10 cellular contexts compared by ENCODE assay signal in genomic region chr4:76252271-76252653, GRCh38. TPM values are rescaled to one million over a fixed set of nuclear protein-coding genes. Genes with fewer than 3 reads are reported as not detected.
DNase-seq lines count a peak whose midpoint lies in the region; ATAC-seq and TF ChIP-seq lines count a peak whose summit lies in the region.
"Had no signal": no experiment of that assay in that cellular context is flagged by ENCODE, and none has a peak within 500 bp of the region (broad histone marks: within the 10 kb centered on the region; RNA-seq: fewer than 3 reads in every experiment).

No MANE protein-coding gene starts in this region.

- no peaks in the 10 kb centered on the region for H3K27me3 ChIP-seq in sigmoid colon
- H3K27me3 ChIP-seq in aorta (ENCODE audit: control insufficient read depth in 1 of 2, insufficient read depth in 2 of 2, low read length in 1 of 2): no peaks in the 10 kb centered on the region

- no peak for ATAC-seq in WTC11
- no peak for ATAC-seq in HG02981 (IDR thresholded peaks at IDR 0.05; ENCODE audit: unreplicated experiment)
- ATAC-seq in aorta (ENCODE audit: low FRiP score): no peak
- no peak for ATAC-seq in GM18868 (IDR thresholded peaks at IDR 0.05; ENCODE audit: unreplicated experiment)

- H3K4me3 Mint-ChIP-seq in WTC11: peak overlapping the region; percentile 81

- no peak for TF ChIP-seq POLR2A in sigmoid colon (IDR thresholded peaks at IDR 0.05)

- no peaks in the 10 kb centered on the region for H3K36me3 Mint-ChIP-seq in WTC11

- H3K27me3 Mint-ChIP-seq in WTC11 (ENCODE audit: low read depth): peaks cover 50% of the 10 kb centered on the region

- CTCF ChIA-PET in WTC11 (lab: Charles Lee): interaction anchor here (0.7 kb wide), 1 partner anchor 73 kb away, joined by 3 read pairs; no protein-coding TSS in a partner anchor

- H3K27ac ChIP-seq in sigmoid colon (peak overlapping the region in 1 of 4 donors; percentile 46), aorta (ENCODE audit: low read depth in 1 of 2, low read length in 2 of 2) (no peak overlapping the region)

- intact Hi-C loops in sigmoid colon (cut with DNase I) (loop anchor here (5.0 kb wide), 1 partner anchor 40 kb away; the partner anchor contains the start of gene SCARB2), aorta (cut with DNase I) (loop anchor here in 1 of 2 donors (5.0 kb wide), 1 partner anchor 55 kb away; the partner anchor contains the start of gene STBD1)

- H3K27ac Mint-ChIP-seq in WTC11: no peak overlapping the region
- H3K27ac Mint-ChIP-seq: T-helper 1 cell treated with Interleukin-12 subunit alpha and Interleukin-12 subunit beta and Interleukin-4 antibody, amounts not matched to agents 30 μg/mL and 1 μg/mL, for 36 hours had no signal

- H3K9me3 Mint-ChIP-seq in WTC11: 0 out of 2 replicates have a peak, but pooled peaks cover 3% of the 10 kb centered on the region
- H3K9me3 Mint-ChIP-seq: T-helper 1 cell treated with Interleukin-12 subunit alpha and Interleukin-12 subunit beta and Interleukin-4 antibody, amounts not matched to agents 30 μg/mL and 1 μg/mL, for 36 hours had no signal

- POLR2A ChIA-PET in WTC11 (lab: Charles Lee): no interaction called here

- H3K4me1 ChIP-seq in sigmoid colon (peaks cover 0 to 16% (median 7%) of the 10 kb centered on the region in 4 donors), aorta (ENCODE audit: control insufficient read depth in 1 of 2, insufficient read depth in 2 of 2, low read length in 2 of 2) (no peaks in the 10 kb centered on the region)

- WGBS in sigmoid colon, 2 donors: 86 to 88% methylated on average over 8 of the region's 8 CpGs
- 78 to 86% methylated on average over 8 of the region's 8 CpGs for WGBS in aorta, 2 donors

- H3K36me3 ChIP-seq in sigmoid colon (no peaks in the 10 kb centered on the region), aorta (ENCODE audit: control insufficient read depth in 1 of 2, insufficient read depth in 2 of 2, low read length in 1 of 2) (no peaks in the 10 kb centered on the region)

- no peak for TF ChIP-seq EP300 in sigmoid colon (IDR thresholded peaks at IDR 0.05)

- DNase-seq in EH (ENCODE audit: low read depth) (peak; percentile 4), WTC11 (ENCODE audit: low spot score) (no peak), sigmoid colon (no peak), aorta (no peak), NOMO-1 (lab: John Stamatoyannopoulos, UW; ENCODE audit: unreplicated experiment in 2 of 2) (no peak)
- DNase-seq: activated CD8-positive, alpha-beta memory T cell treated with anti-CD3 and anti-CD28 coated beads, Interleukin-2, amount 50 U/mL, for 48 hours had no signal

- peaks cover 18% of the 10 kb centered on the region for H3K4me1 Mint-ChIP-seq in WTC11

- TF ChIP-seq CTCF in WTC11 (IDR thresholded peaks at IDR 0.05) (no peak), sigmoid colon (IDR thresholded peaks at IDR 0.05) (no peak)

- H3K4me3 ChIP-seq in iPS-18c (ENCODE audit: insufficient read depth, low read depth, low read length) (peak overlapping the region; percentile 66), sigmoid colon (peak overlapping the region; percentile 45 to 81 (median 56)), aorta (ENCODE audit: low read length in 2 of 2) (no peak overlapping the region)

- H3K9me3 ChIP-seq in iPS-18c (ENCODE audit: control insufficient read depth, insufficient read depth, low read length) (no peaks in the 10 kb centered on the region), sigmoid colon (no peaks in the 10 kb centered on the region), aorta (ENCODE audit: control insufficient read depth, low read length) (no peaks in the 10 kb centered on the region)

TF ChIP-seq in WTC11, 78 proteins besides CTCF, POLR2A, EP300 and RAD21:
- TF ChIP-seq ATF3 (CRISPR knock-in tag; conservative IDR thresholded peaks at IDR 0.05): no peak
- no peak for TF ChIP-seq GRHL2 (CRISPR knock-in tag; IDR thresholded peaks at IDR 0.05; ENCODE audit: insufficient replicate concordance, severe bottlenecking)
- no peak for TF ChIP-seq IRF2 (CRISPR knock-in tag; IDR thresholded peaks at IDR 0.05; ENCODE audit: borderline replicate concordance, low read depth)
- TF ChIP-seq MYBL2 (CRISPR knock-in tag; IDR thresholded peaks at IDR 0.05): no peak
- TF ChIP-seq PRDM15 (CRISPR knock-in tag; IDR thresholded peaks at IDR 0.05): no peak

RNA-seq across cellular contexts. Expression of gene FAM47E, which starts 0.7 kb away (rescaled TPM):
- total RNA-seq in WTC11 (2021) (1.4 to 1.6 TPM (median 1.6 TPM) in 3 replicates), sigmoid colon (1 to 10 TPM; 1.7 to 3.3 (median 2.0) TPM), aorta (1 to 10 TPM; 1.8 to 2.4 TPM)
- polyA plus RNA-seq in sigmoid colon (1 to 10 TPM; 2.6 to 6.0 (median 5.4) TPM), aorta (1 to 10 TPM; 1.2 to 1.9 TPM)

RNA-seq across cellular contexts. Expression of gene SCARB2, which starts 38.6 kb away (rescaled TPM):
- 38.0 to 42.2 TPM (median 39.9 TPM) in 3 replicates for total RNA-seq in WTC11 (2021)
- 100 to 1,000 TPM; 119 to 160 (median 141) TPM for total RNA-seq in sigmoid colon
- 10 to 100 TPM; 29.4 to 73.1 (median 38.6) TPM for polyA plus RNA-seq in sigmoid colon
- 100 to 1,000 TPM; 138 to 154 TPM for total RNA-seq in aorta
- polyA plus RNA-seq in aorta: 10 to 100 TPM; 44.3 to 73.6 TPM

RNA-seq across cellular contexts. Expression of gene STBD1, which starts 54.3 kb away (rescaled TPM):
- total RNA-seq in WTC11 (2021) (1.4 to 2.6 TPM (median 2.0 TPM) in 3 replicates), sigmoid colon (10 to 100 TPM; 11.0 to 17.1 (median 15.3) TPM), aorta (10 to 100 TPM; 11.6 to 16.8 TPM)
- polyA plus RNA-seq in sigmoid colon (1 to 10 TPM; 6.0 to 8.8 (median 7.8) TPM), aorta (10 to 100 TPM in 1 of 2 donors, 1 to 10 TPM in 1; 7.4 to 11.9 TPM)

Comparison
In these comparisons a context has a peak if more than half of its experiments do, and no peak if none do; other contexts are left out.
1. H3K4me3 ChIP-seq: peak in iPS-18c (single experiment) and sigmoid colon (4 of 4); none in aorta (0 of 2).